ENCODE assay signal across 8 cellular contexts in genomic region chr11:62771144-62772021, GRCh38. TPM values are rescaled to one million over a fixed set of nuclear protein-coding genes. Genes with fewer than 3 reads are reported as not detected.
A peak's percentile ranks its signal among the peaks of the same experiment; 100 is the strongest.
DNase-seq lines count a peak whose midpoint lies in the region; TF ChIP-seq lines count a peak whose summit lies in the region.

TAF6L (plus strand) TSS chr11:62771396; CDS start chr11:62775784, 4,388 bp downstream.

- H3K9ac ChIP-seq in SK-N-MC (ENCODE audit: insufficient read length), result peak within 1 kb of the TSS; percentile 86

- H3K4me3 ChIP-seq in SK-N-MC, result peak within 1 kb of the TSS; percentile 93

- H3K36me3 ChIP-seq in SK-N-MC (ENCODE audit: insufficient read depth, low read length), result peaks cover 28% of the 10 kb centered on the region; the same call in 1 of the 2 replicates

- no peaks in the 10 kb centered on the region for H3K9me3 ChIP-seq in SK-N-MC (ENCODE audit: low read depth, low read length)

- CTCF ChIA-PET in HEK293T (lab: Yijun Ruan, JAX), result interaction anchor here (0.6 to 3.4 kb wide), 5 partner anchors 15 to 229 kb away, joined by 3 to 16 read pairs (median 4); partner anchors contain the start of gene ZBTB3

- POLR2A ChIA-PET in HEK293T (lab: Yijun Ruan, JAX), result interaction anchor here (0.8 to 5.5 kb wide), 23 partner anchors 10 to 180 kb away, joined by 3 to 64 read pairs (median 4); partner anchors contain the start of genes C11orf98, CSKMT, HNRNPUL2 and LRRN4CL

- DNase-seq in GM03348 (ENCODE audit: low spot score) (peak; percentile 97), HEK293T (ENCODE audit: extremely low spot score) (peak; percentile 92), MV-4-11 (lab: John Stamatoyannopoulos, UW) (peak; percentile 97), SK-N-MC (ENCODE audit: low read depth, low spot score) (peak; percentile 80), globus pallidus (ENCODE audit: low spot score) (peak; percentile 98), occipital lobe (lab: John Stamatoyannopoulos, UW) (peak; percentile 94)
- DNase-seq in activated naive CD4-positive, alpha-beta T cell treated with anti-CD3 and anti-CD28 coated beads, Interleukin-2, amount 50 U/mL, for 16 hours, result peak; percentile 93

- peak within 1 kb of the TSS; percentile 87 for H3K27ac ChIP-seq in SK-N-MC
- H3K27ac ChIP-seq in temporal lobe (ENCODE audit: low read depth, low read length), result peak within 1 kb of the TSS; percentile 75

TF ChIP-seq in HEK293T, 16 proteins besides CTCF, POLR2A, EP300 and RAD21:
- TF ChIP-seq HDGF (IDR thresholded peaks at IDR 0.05; ENCODE audit: borderline replicate concordance), result no peak
- peak; percentile 13; the same call in 1 of the 2 replicates for TF ChIP-seq FOXM1 (IDR thresholded peaks at IDR 0.05; ENCODE audit: borderline replicate concordance)
- TF ChIP-seq L3MBTL2 (conservative IDR thresholded peaks at IDR 0.05), result peak; percentile 84
- TF ChIP-seq CTBP1 (IDR thresholded peaks at IDR 0.05; ENCODE audit: borderline replicate concordance), result 0 out of 2 replicates have a peak, but pooled peaks have one; percentile 24
- TF ChIP-seq TARDBP (IDR thresholded peaks at IDR 0.05), result peak; percentile 81

RNA-seq across cellular contexts. Expression of gene TAF6L, which starts in this region (rescaled TPM):
- total RNA-seq in occipital lobe (17.2 TPM), temporal lobe (11.6 TPM)

Comparison
In these comparisons a context has a peak if more than half of its experiments do, and no peak if none do; other contexts are left out.
1. Peak in every context shown above with its lines: DNase-seq, H3K4me3 ChIP-seq and H3K27ac ChIP-seq.